28 cellular contexts compared by ENCODE assay signal in genomic region chr16:57192146-57192545, GRCh38. TPM values are rescaled to one million over a fixed set of nuclear protein-coding genes. Genes with fewer than 3 reads are reported as not detected.
DNase-seq lines count a peak whose midpoint lies in the region; ATAC-seq, FAIRE-seq and TF ChIP-seq lines count a peak whose summit lies in the region.
"Had no signal": no experiment of that assay in that cellular context is flagged by ENCODE, and none has a peak within 500 bp of the region (broad histone marks: within the 10 kb centered on the region; RNA-seq: fewer than 3 reads in every experiment).

No MANE protein-coding gene starts in this region.

- H3K4me1 ChIP-seq in HepG2 (ENCODE audit: insufficient read depth, low read length) (peaks cover 86% of the 10 kb centered on the region), right lobe of liver (peaks cover 0 to 52% (median 8%) of the 10 kb centered on the region in 4 donors), astrocyte (ENCODE audit: insufficient read depth, low read length) (peaks cover 66% of the 10 kb centered on the region), lower lobe of right lung (peaks cover 57% of the 10 kb centered on the region)

- no peak for TF ChIP-seq EP300 in HepG2 (IDR thresholded peaks at IDR 0.05; ENCODE audit: low read depth in 2 of 2, low read length in 2 of 2)
- no peak for TF ChIP-seq EP300 in HepG2 (CRISPR knock-in tag; IDR thresholded peaks at IDR 0.05; ENCODE audit: borderline replicate concordance)

- H3K27ac Mint-ChIP-seq in astrocyte (ENCODE audit: unreplicated experiment) = peak overlapping the region; percentile 96
- H3K27ac Mint-ChIP-seq: activated CD4-positive, alpha-beta memory T cell treated with anti-CD3 and anti-CD28 coated beads for 36 hours; immature natural killer cell had no signal

- BruUV-seq in HepG2 (replicated peaks; lab: Mats Ljungman, UMichigan) = no TSS peak

- H3K4me2 ChIP-seq in HepG2 (ENCODE audit: low read depth, low read length) (0 out of 2 replicates have a peak overlapping the region, but pooled peaks have one; percentile 5), astrocyte (ENCODE audit: low read length) (peak overlapping the region; percentile 77)
- H3K4me2 ChIP-seq: BLaER1 had no signal

- H3K27me3 ChIP-seq in HepG2 (ENCODE audit: control insufficient read depth in 1 of 2, insufficient read depth in 2 of 2, low read length in 2 of 2) = no peaks in the 10 kb centered on the region; a peak in 2 of 5 replicates
- no peaks in the 10 kb centered on the region for H3K27me3 ChIP-seq in right lobe of liver
- H3K27me3 ChIP-seq in astrocyte (ENCODE audit: insufficient read depth, low read length) = no peaks in the 10 kb centered on the region
- H3K27me3 ChIP-seq in lower lobe of right lung (ENCODE audit: low read depth) = no peaks in the 10 kb centered on the region
- H3K27me3 ChIP-seq: BLaER1, cardiac muscle cell, stomach, tibial nerve had no signal

- H3K27ac ChIP-seq in HepG2 (ENCODE audit: extremely low read length, insufficient read depth, low read length) = peak overlapping the region; percentile 56
- no peak overlapping the region for H3K27ac ChIP-seq in right lobe of liver
- H3K27ac ChIP-seq in astrocyte (ENCODE audit: low read depth, low read length) = peak overlapping the region; percentile 94
- H3K27ac ChIP-seq in lower lobe of right lung = no peak overlapping the region
- H3K27ac ChIP-seq: BLaER1, cardiac muscle cell had no signal

- intact Hi-C loops in HepG2 (cut with micrococcal nuclease; ENCODE audit: unreplicated experiment) (no loop called here), right lobe of liver (cut with DNase I) (no loop called here), lower lobe of right lung (cut with DNase I) (no loop called here)

- H3K36me3 Mint-ChIP-seq in astrocyte (ENCODE audit: low read depth, unreplicated experiment) = no peaks in the 10 kb centered on the region
- H3K36me3 Mint-ChIP-seq: activated CD4-positive, alpha-beta memory T cell treated with anti-CD3 and anti-CD28 coated beads for 36 hours; immature natural killer cell had no signal

- POLR2A ChIA-PET in HepG2 (lab: Yijun Ruan, JAX) = interaction anchor here (1.6 kb wide), 1 partner anchor 60 kb away, joined by 3 read pairs; no protein-coding TSS in a partner anchor

- H2AFZ ChIP-seq in HepG2 (ENCODE audit: low read length) (no peak overlapping the region), astrocyte (ENCODE audit: low read depth, low read length) (no peak overlapping the region)
- H2AFZ ChIP-seq: PC-9 had no signal

- CTCF ChIA-PET in HepG2 (lab: Yijun Ruan, JAX; ENCODE audit: low intra/inter-chr PET ratio, low total read pairs) = no interaction called here

- H4K20me1 ChIP-seq in HepG2 (ENCODE audit: insufficient read depth, low read length) (peaks cover 52% of the 10 kb centered on the region), astrocyte (ENCODE audit: insufficient read depth, low read length) (peaks cover 27% of the 10 kb centered on the region)

- TF ChIP-seq CTCF in HepG2 (CRISPR knock-in tag; IDR thresholded peaks at IDR 0.05) (no peak), right lobe of liver (IDR thresholded peaks at IDR 0.05) (no peak), astrocyte (IDR thresholded peaks at IDR 0.05; ENCODE audit: insufficient read depth, low read depth, low read length) (no peak), lower lobe of right lung (IDR thresholded peaks at IDR 0.05) (no peak)

- in situ Hi-C loops in HepG2 (cut with HindIII; ENCODE audit: extremely low pct_ligation_motif_present, low pct_unique_long_range_greater_than_20kb) = no loop called here

- peaks cover 59% of the 10 kb centered on the region for H3K4me1 Mint-ChIP-seq in astrocyte (ENCODE audit: low read depth, unreplicated experiment)

- WGBS in HepG2 (ENCODE audit: low lambda C conversion rate) = 89% methylated on average over 3 of the region's 3 CpGs
- WGBS in right lobe of liver (ENCODE audit: insufficient coverage, low coverage, low lambda C conversion rate, missing lambda C conversion rate) = 80% methylated on average over 3 of the region's 3 CpGs

- H3K36me3 ChIP-seq in HepG2 (replicated peaks in 1 of 2; ENCODE audit: control insufficient read depth in 1 of 2, insufficient read depth in 2 of 2, low read length in 2 of 2) = peaks cover 2 to 14% of the 10 kb centered on the region in 2 experiments; a peak in 4 of 5 replicates
- H3K36me3 ChIP-seq in right lobe of liver = no peaks in the 10 kb centered on the region
- H3K36me3 ChIP-seq in astrocyte (ENCODE audit: insufficient read depth, low read length) = no peaks in the 10 kb centered on the region
- H3K36me3 ChIP-seq in lower lobe of right lung = no peaks in the 10 kb centered on the region
- H3K36me3 ChIP-seq: cardiac muscle cell, stomach, tibial nerve had no signal

- ATAC-seq in HepG2 = no peak
- no peak for ATAC-seq in right lobe of liver
- ATAC-seq in lower lobe of right lung = no peak

- TF ChIP-seq POLR2A in HepG2 (IDR thresholded peaks at IDR 0.05; ENCODE audit: insufficient read depth in 1 of 2, low read depth in 2 of 2, low read length in 2 of 2) (no peak), right lobe of liver (IDR thresholded peaks at IDR 0.05) (no peak), H54 (IDR thresholded peaks at IDR 0.05; ENCODE audit: low read depth, low read length) (no peak), GM12891 (IDR thresholded peaks at IDR 0.05; ENCODE audit: low read depth, low read length) (no peak)

- no peak overlapping the region for H3K4me3 ChIP-seq in HepG2 (replicated peaks in 1 of 3; ENCODE audit: insufficient read depth in 1 of 3, low read depth in 2 of 3, low read length in 3 of 3)
- no peak overlapping the region for H3K4me3 ChIP-seq in right lobe of liver
- H3K4me3 ChIP-seq in astrocyte (ENCODE audit: insufficient read depth, low read depth, low read length) = no peak overlapping the region
- H3K4me3 ChIP-seq in lower lobe of right lung = no peak overlapping the region
- H3K4me3 ChIP-seq: BLaER1, cardiac muscle cell, PC-9, stomach, tibial nerve had no signal

- FAIRE-seq in HepG2 (lab: Jason Lieb, UNC) (no peak), astrocyte (lab: Jason Lieb, UNC) (no peak), H54 (lab: Jason Lieb, UNC) (no peak), GM12891 (lab: Jason Lieb, UNC) (no peak)
- FAIRE-seq: GM12878 had no signal

- H3K9me3 ChIP-seq in HepG2 (ENCODE audit: low read length) = no peaks in the 10 kb centered on the region
- H3K9me3 ChIP-seq in right lobe of liver = no peaks in the 10 kb centered on the region
- no peaks in the 10 kb centered on the region for H3K9me3 ChIP-seq in astrocyte (ENCODE audit: insufficient read depth, low read depth, low read length)
- H3K9me3 ChIP-seq in lower lobe of right lung = no peaks in the 10 kb centered on the region
- H3K9me3 ChIP-seq: BLaER1, Caco-2, stomach, tibial nerve had no signal

- no peaks in the 10 kb centered on the region for H3K27me3 Mint-ChIP-seq in astrocyte (ENCODE audit: low read depth, unreplicated experiment)
- H3K27me3 Mint-ChIP-seq: activated CD4-positive, alpha-beta memory T cell treated with anti-CD3 and anti-CD28 coated beads for 36 hours had no signal

- H3K79me2 ChIP-seq in HepG2 (ENCODE audit: insufficient read depth, low read length) = peaks cover 98% of the 10 kb centered on the region
- H3K79me2 ChIP-seq in astrocyte (ENCODE audit: insufficient read depth, low read length) = peaks cover 91% of the 10 kb centered on the region

- no peaks in the 10 kb centered on the region for H3K9me3 Mint-ChIP-seq in astrocyte (ENCODE audit: unreplicated experiment)
- H3K9me3 Mint-ChIP-seq: activated CD4-positive, alpha-beta memory T cell treated with anti-CD3 and anti-CD28 coated beads for 36 hours; immature natural killer cell had no signal

- peak overlapping the region; percentile 6 for H3K4me3 Mint-ChIP-seq in astrocyte (ENCODE audit: unreplicated experiment)
- H3K4me3 Mint-ChIP-seq: activated CD4-positive, alpha-beta memory T cell treated with anti-CD3 and anti-CD28 coated beads for 36 hours; immature natural killer cell had no signal

- DNase-seq in HepG2 (ENCODE audit: low spot score) (no peak), right lobe of liver (no peak), astrocyte (ENCODE audit: low read depth) (peak; percentile 55), fibroblast of peridontal ligament (ENCODE audit: extremely low read depth) (peak; percentile 38), H54 (ENCODE audit: insufficient read length, low spot score) (no peak), GM12891 (ENCODE audit: insufficient read length, low spot score) (no peak), lower lobe of right lung (no peak), midbrain (lab: John Stamatoyannopoulos, UW) (no peak)
- DNase-seq: activated CD4-positive, alpha-beta memory T cell treated with anti-CD3 and anti-CD28 coated beads for 36 hours; activated CD4-positive, CD25-positive, alpha-beta regulatory T cell; activated effector memory CD4-positive, alpha-beta T cell treated with anti-CD3 and anti-CD28 coated beads, Interleukin-2, amount 50 U/mL, for 16 hours; Caco-2; dermis blood vessel endothelial cell; DMS79 treated with DMSO at 0.1 percent for 48 hours; foreskin melanocyte; immature natural killer cell; KG1; NCI-H1048; NCI-H1930; NCI-H226; NCI-H748 treated with DMSO at 0.1 percent for 48 hours; PC-9; stomach; T1000 had no signal

- no peak for TF ChIP-seq RAD21 in HepG2 (CRISPR knock-in tag; IDR thresholded peaks at IDR 0.05)

- H3K9ac ChIP-seq in HepG2 (ENCODE audit: insufficient read depth, low read depth, low read length) = no peak overlapping the region
- peak overlapping the region; percentile 78 for H3K9ac ChIP-seq in astrocyte (ENCODE audit: low read length)
- H3K9ac ChIP-seq: BLaER1 had no signal

RNA-seq across cellular contexts. Expression of gene RSPRY1, which starts 6.0 kb away (rescaled TPM):
- 51.7 and 53.4 TPM in 2 replicates for total RNA-seq in HepG2 (2016; rRNA removed; fragmentation: Illumina TruSeq; extraction: Trizol)
- total RNA-seq in HepG2 (2016; cell fraction: cytosol; rRNA removed; fragmentation: Illumina TruSeq; extraction: Trizol; ENCODE audit: low read depth) = 19.0 and 20.1 TPM in 2 replicates
- total RNA-seq in HepG2 (2016; cell fraction: insoluble cytoplasmic fraction; rRNA removed; fragmentation: Illumina TruSeq; extraction: Trizol) = 53.8 and 54.3 TPM in 2 replicates
- total RNA-seq in HepG2 (2016; cell fraction: membrane; rRNA removed; fragmentation: Illumina TruSeq; extraction: Trizol) = 36.2 and 36.7 TPM in 2 replicates
- total RNA-seq in HepG2 (2016; cell fraction: nucleus; rRNA removed; fragmentation: Illumina TruSeq; extraction: Trizol) = 57.5 and 60.4 TPM in 2 replicates
- 47.9 and 61.0 TPM in 2 replicates for polyA plus RNA-seq in HepG2 (2011; rRNA removed)
- 26.9 and 41.0 TPM in 2 replicates for polyA plus RNA-seq in HepG2 (2011; cell fraction: cytosol; rRNA removed)
- 39.4 and 42.0 TPM in 2 replicates for polyA plus RNA-seq in HepG2 (2011; cell fraction: nucleus; rRNA removed)
- polyA plus RNA-seq in HepG2 (2012) = 27.1 and 34.3 TPM in 2 replicates
- polyA plus RNA-seq in HepG2 (2016; cell fraction: cytosol; fragmentation: Illumina TruSeq; extraction: Trizol; ENCODE audit: low read depth) = 3.4 and 3.7 TPM in 2 replicates
- polyA plus RNA-seq in HepG2 (2016; cell fraction: insoluble cytoplasmic fraction; fragmentation: Illumina TruSeq; extraction: Trizol; ENCODE audit: low read depth) = 43.2 and 52.1 TPM in 2 replicates
- polyA plus RNA-seq in HepG2 (2016; cell fraction: membrane; fragmentation: Illumina TruSeq; extraction: Trizol; ENCODE audit: low read depth) = 13.3 and 17.1 TPM in 2 replicates
- polyA plus RNA-seq in HepG2 (2016; cell fraction: nucleus; fragmentation: Illumina TruSeq; extraction: Trizol; ENCODE audit: insufficient read depth, low read depth) = 51.5 and 57.9 TPM in 2 replicates
- polyA minus RNA-seq in HepG2 (2011; rRNA and poly(A)+ RNA removed; ENCODE audit: low replicate concordance) = 45.2 and 96.4 TPM in 2 replicates
- 68.9 and 72.7 TPM in 2 replicates for polyA minus RNA-seq in HepG2 (2011; cell fraction: cytosol; rRNA and poly(A)+ RNA removed)
- 128 and 149 TPM in 2 replicates for polyA minus RNA-seq in HepG2 (2011; cell fraction: nucleus; rRNA and poly(A)+ RNA removed)
- total RNA-seq in right lobe of liver = 10 to 100 TPM; 18.0 to 26.1 (median 22.9) TPM
- 76.8 TPM in 2 replicates for total RNA-seq in astrocyte
- 16.3 TPM for polyA plus RNA-seq in GM12891 (2012; ENCODE audit: low read depth, missing spikeins)
- 34.9 TPM for total RNA-seq in lower lobe of right lung

RNA-seq across cellular contexts. Expression of gene PSME3IP1, which starts 6.3 kb away (rescaled TPM):
- total RNA-seq in HepG2 (2016; rRNA removed; fragmentation: Illumina TruSeq; extraction: Trizol) = 99.8 and 104 TPM in 2 replicates
- 81.0 and 93.2 TPM in 2 replicates for total RNA-seq in HepG2 (2016; cell fraction: cytosol; rRNA removed; fragmentation: Illumina TruSeq; extraction: Trizol; ENCODE audit: low read depth)
- 98.8 and 104 TPM in 2 replicates for total RNA-seq in HepG2 (2016; cell fraction: insoluble cytoplasmic fraction; rRNA removed; fragmentation: Illumina TruSeq; extraction: Trizol)
- 49.2 and 54.2 TPM in 2 replicates for total RNA-seq in HepG2 (2016; cell fraction: membrane; rRNA removed; fragmentation: Illumina TruSeq; extraction: Trizol)
- total RNA-seq in HepG2 (2016; cell fraction: nucleus; rRNA removed; fragmentation: Illumina TruSeq; extraction: Trizol) = 61.4 and 77.1 TPM in 2 replicates
- 90.8 and 99.8 TPM in 2 replicates for polyA plus RNA-seq in HepG2 (2011; rRNA removed)
- 45.8 and 51.2 TPM in 2 replicates for polyA plus RNA-seq in HepG2 (2011; cell fraction: cytosol; rRNA removed)
- polyA plus RNA-seq in HepG2 (2011; cell fraction: nucleus; rRNA removed) = 207 and 252 TPM in 2 replicates
- polyA plus RNA-seq in HepG2 (2012) = 46.9 and 63.7 TPM in 2 replicates
- 14.9 and 16.8 TPM in 2 replicates for polyA plus RNA-seq in HepG2 (2016; cell fraction: cytosol; fragmentation: Illumina TruSeq; extraction: Trizol; ENCODE audit: low read depth)
- polyA plus RNA-seq in HepG2 (2016; cell fraction: insoluble cytoplasmic fraction; fragmentation: Illumina TruSeq; extraction: Trizol; ENCODE audit: low read depth) = 128 and 134 TPM in 2 replicates
- polyA plus RNA-seq in HepG2 (2016; cell fraction: membrane; fragmentation: Illumina TruSeq; extraction: Trizol; ENCODE audit: low read depth) = 28.8 and 29.0 TPM in 2 replicates
- 203 and 213 TPM in 2 replicates for polyA plus RNA-seq in HepG2 (2016; cell fraction: nucleus; fragmentation: Illumina TruSeq; extraction: Trizol; ENCODE audit: insufficient read depth, low read depth)
- 61.9 and 154 TPM in 2 replicates for polyA minus RNA-seq in HepG2 (2011; rRNA and poly(A)+ RNA removed; ENCODE audit: low replicate concordance)
- 17.3 and 23.9 TPM in 2 replicates for polyA minus RNA-seq in HepG2 (2011; cell fraction: cytosol; rRNA and poly(A)+ RNA removed)
- 71.4 and 71.5 TPM in 2 replicates for polyA minus RNA-seq in HepG2 (2011; cell fraction: nucleus; rRNA and poly(A)+ RNA removed)
- total RNA-seq in right lobe of liver = 10 to 100 TPM; 26.2 to 61.8 (median 34.5) TPM
- 71.9 and 78.8 TPM in 2 replicates for total RNA-seq in astrocyte
- polyA plus RNA-seq in GM12891 (2012; ENCODE audit: low read depth, missing spikeins) = 82.5 TPM
- total RNA-seq in lower lobe of right lung = 79.8 TPM

RNA-seq across cellular contexts. Expression of gene ARL2BP, which starts 52.9 kb away (rescaled TPM):
- total RNA-seq in HepG2 (2016; rRNA removed; fragmentation: Illumina TruSeq; extraction: Trizol) (67.6 and 97.1 TPM in 2 replicates), right lobe of liver (10 to 100 TPM; 19.3 to 26.8 (median 22.0) TPM), astrocyte (70.9 and 71.1 TPM in 2 replicates), lower lobe of right lung (58.1 TPM)
- 43.5 and 44.1 TPM in 2 replicates for total RNA-seq in HepG2 (2016; cell fraction: cytosol; rRNA removed; fragmentation: Illumina TruSeq; extraction: Trizol; ENCODE audit: low read depth)
- total RNA-seq in HepG2 (2016; cell fraction: insoluble cytoplasmic fraction; rRNA removed; fragmentation: Illumina TruSeq; extraction: Trizol) = 66.0 and 92.7 TPM in 2 replicates
- total RNA-seq in HepG2 (2016; cell fraction: membrane; rRNA removed; fragmentation: Illumina TruSeq; extraction: Trizol) = 109 and 111 TPM in 2 replicates
- total RNA-seq in HepG2 (2016; cell fraction: nucleus; rRNA removed; fragmentation: Illumina TruSeq; extraction: Trizol) = 24.1 and 29.7 TPM in 2 replicates
- polyA plus RNA-seq in HepG2 (2011; rRNA removed) = 50.8 and 64.3 TPM in 2 replicates
- polyA plus RNA-seq in HepG2 (2011; cell fraction: cytosol; rRNA removed) = 39.2 and 54.5 TPM in 2 replicates
- polyA plus RNA-seq in HepG2 (2011; cell fraction: nucleus; rRNA removed) = 13.9 and 16.0 TPM in 2 replicates
- 30.2 and 34.8 TPM in 2 replicates for polyA plus RNA-seq in HepG2 (2012)
- 58.2 and 66.9 TPM in 2 replicates for polyA plus RNA-seq in HepG2 (2016; cell fraction: cytosol; fragmentation: Illumina TruSeq; extraction: Trizol; ENCODE audit: low read depth)
- polyA plus RNA-seq in HepG2 (2016; cell fraction: insoluble cytoplasmic fraction; fragmentation: Illumina TruSeq; extraction: Trizol; ENCODE audit: low read depth) = 110 and 111 TPM in 2 replicates
- 110 and 116 TPM in 2 replicates for polyA plus RNA-seq in HepG2 (2016; cell fraction: membrane; fragmentation: Illumina TruSeq; extraction: Trizol; ENCODE audit: low read depth)
- 41.6 and 42.0 TPM in 2 replicates for polyA plus RNA-seq in HepG2 (2016; cell fraction: nucleus; fragmentation: Illumina TruSeq; extraction: Trizol; ENCODE audit: insufficient read depth, low read depth)
- polyA minus RNA-seq in HepG2 (2011; rRNA and poly(A)+ RNA removed; ENCODE audit: low replicate concordance) = 31.4 and 38.5 TPM in 2 replicates
- 29.3 and 33.2 TPM in 2 replicates for polyA minus RNA-seq in HepG2 (2011; cell fraction: cytosol; rRNA and poly(A)+ RNA removed)
- polyA minus RNA-seq in HepG2 (2011; cell fraction: nucleus; rRNA and poly(A)+ RNA removed) = 14.2 and 21.6 TPM in 2 replicates
- polyA plus RNA-seq in GM12891 (2012; ENCODE audit: low read depth, missing spikeins) = 19.1 TPM

Comparison
In these comparisons a context has a peak if more than half of its experiments do, and no peak if none do; other contexts are left out.
1. H3K27ac ChIP-seq: peak in HepG2 (single experiment) and astrocyte (single experiment); none in right lobe of liver (0 of 3) and lower lobe of right lung (single experiment).
2. DNase-seq: peak in astrocyte (single experiment) and fibroblast of peridontal ligament (single experiment); none in HepG2 (single experiment), right lobe of liver (0 of 3), H54 (single experiment), GM12891 (single experiment), lower lobe of right lung (single experiment) and midbrain (single experiment).